In genomic region chr15:67863442-67863987, GRCh38 we compare ENCODE assay signal across 1 cellular context.
TF ChIP-seq lines count a peak whose summit lies in the region.

No MANE protein-coding gene starts in this region.

TF ChIP-seq in GM12878, 131 proteins besides CTCF, POLR2A, EP300 and RAD21 (continued from another document and continues in another):
- no peak for TF ChIP-seq E4F1 (IDR thresholded peaks at IDR 0.05; ENCODE audit: borderline replicate concordance, partially characterized antibody)
- no peak for TF ChIP-seq ASH2L (IDR thresholded peaks at IDR 0.05; ENCODE audit: borderline replicate concordance, low read depth)
- no peak for TF ChIP-seq HCFC1 (IDR thresholded peaks at IDR 0.05; ENCODE audit: low read length)
- TF ChIP-seq KDM1A (IDR thresholded peaks at IDR 0.05; ENCODE audit: borderline replicate concordance) = no peak
- TF ChIP-seq SUZ12 (IDR thresholded peaks at IDR 0.05; ENCODE audit: unreplicated experiment) = no peak
- no peak for TF ChIP-seq RELB (IDR thresholded peaks at IDR 0.05; ENCODE audit: low read depth)
- TF ChIP-seq SIX5 (IDR thresholded peaks at IDR 0.05; ENCODE audit: low read depth, low read length, severe bottlenecking) = no peak
- TF ChIP-seq SPI1 (IDR thresholded peaks at IDR 0.05; ENCODE audit: borderline replicate concordance, insufficient read depth, low read depth, low read length) = no peak; the same call in 1 of the 2 replicates
- peak; percentile 28; the same call in 1 of the 2 replicates for TF ChIP-seq PAX5 (IDR thresholded peaks at IDR 0.05; ENCODE audit: borderline replicate concordance, low read depth, low read length)
- peak; percentile 23 for TF ChIP-seq PBX3 (IDR thresholded peaks at IDR 0.05; ENCODE audit: insufficient replicate concordance, low read depth, low read length)
- TF ChIP-seq GABPA (IDR thresholded peaks at IDR 0.05; ENCODE audit: low read depth) = no peak
- no peak for TF ChIP-seq SP1 (IDR thresholded peaks at IDR 0.05; ENCODE audit: low read depth, low read length)
- TF ChIP-seq NFXL1 (IDR thresholded peaks at IDR 0.05; ENCODE audit: borderline replicate concordance) = no peak
- peak; percentile 75 for TF ChIP-seq EED (IDR thresholded peaks at IDR 0.05; ENCODE audit: low read depth)
- TF ChIP-seq YBX1 (IDR thresholded peaks at IDR 0.05) = no peak
- no peak for TF ChIP-seq IRF3 (IDR thresholded peaks at IDR 0.05)
- no peak for TF ChIP-seq PML (IDR thresholded peaks at IDR 0.05; ENCODE audit: low read length)
- TF ChIP-seq SRF (IDR thresholded peaks at IDR 0.05; ENCODE audit: low read depth in 2 of 2, low read length in 2 of 2) = no peak
- TF ChIP-seq TCF7 (IDR thresholded peaks at IDR 0.05; ENCODE audit: borderline replicate concordance) = 0 out of 2 replicates have a peak, but pooled peaks have one; percentile 39
- TF ChIP-seq ZBED1 (IDR thresholded peaks at IDR 0.05; ENCODE audit: borderline replicate concordance) = no peak
- TF ChIP-seq CUX1 (IDR thresholded peaks at IDR 0.05; ENCODE audit: insufficient replicate concordance, low read depth, low read length) = no peak
- TF ChIP-seq TAF1 (IDR thresholded peaks at IDR 0.05; ENCODE audit: borderline replicate concordance, low read depth, low read length) = no peak
- TF ChIP-seq CBFB (IDR thresholded peaks at IDR 0.05; ENCODE audit: low read depth) = no peak
- TF ChIP-seq BCL3 (IDR thresholded peaks at IDR 0.05; ENCODE audit: borderline replicate concordance, insufficient read depth, low read depth, low read length, poor library complexity, severe bottlenecking) = no peak
- TF ChIP-seq NBN (IDR thresholded peaks at IDR 0.05) = no peak
- no peak for TF ChIP-seq POLR2AphosphoS5 (IDR thresholded peaks at IDR 0.05; ENCODE audit: low read length)
- no peak for TF ChIP-seq BCL11A (IDR thresholded peaks at IDR 0.05; ENCODE audit: low read depth, low read length)
- TF ChIP-seq BHLHE40 (IDR thresholded peaks at IDR 0.05; ENCODE audit: borderline replicate concordance in 1 of 2, low read depth in 2 of 2, low read length in 1 of 2) = peak; percentile 88 to 95
- no peak for TF ChIP-seq RCOR1 (conservative IDR thresholded peaks at IDR 0.05; ENCODE audit: low read depth, low read length)
- TF ChIP-seq MTA2 (IDR thresholded peaks at IDR 0.05; ENCODE audit: low read depth) = no peak
- TF ChIP-seq ZBTB33 (IDR thresholded peaks at IDR 0.05) = no peak
- no peak for TF ChIP-seq RUNX3 (IDR thresholded peaks at IDR 0.05; ENCODE audit: low read length)
- no peak for TF ChIP-seq NRF1 (conservative IDR thresholded peaks at IDR 0.05; ENCODE audit: low read depth, low read length)
- 0 out of 2 replicates have a peak, but pooled peaks have one; percentile 11 for TF ChIP-seq DPF2 (IDR thresholded peaks at IDR 0.05)
- no peak for TF ChIP-seq ZNF384 (IDR thresholded peaks at IDR 0.05; ENCODE audit: borderline replicate concordance, low read depth, low read length)
- no peak for TF ChIP-seq MTA3 (IDR thresholded peaks at IDR 0.05; ENCODE audit: borderline replicate concordance, low read length)
- TF ChIP-seq RBBP5 (conservative IDR thresholded peaks at IDR 0.05) = no peak
- peak in 1 of 2 experiments; percentile 46; a peak in 2 of 4 replicates for TF ChIP-seq IKZF2 (IDR thresholded peaks at IDR 0.05)
- no peak for TF ChIP-seq E2F8 (IDR thresholded peaks at IDR 0.05; ENCODE audit: low read depth, partially characterized antibody)
- peak; percentile 87 for TF ChIP-seq PKNOX1 (IDR thresholded peaks at IDR 0.05)
- no peak for TF ChIP-seq SREBF2 (IDR thresholded peaks at IDR 0.05; ENCODE audit: low read length)
- no peak for TF ChIP-seq HDAC6 (IDR thresholded peaks at IDR 0.05; ENCODE audit: unreplicated experiment)
- no peak for TF ChIP-seq ELK1 (IDR thresholded peaks at IDR 0.05; ENCODE audit: low read depth, low read length)
